In genomic region chr7:92693519-92693918, GRCh38 we compare ENCODE assay signal across 11 cellular contexts.
"Had no signal": no experiment of that assay in that cellular context is flagged by ENCODE, and none has a peak within 500 bp of the region (broad histone marks: within the 10 kb centered on the region; RNA-seq: fewer than 3 reads in every experiment).

No MANE protein-coding gene starts in this region.

- ATAC-seq: left cardiac atrium; stimulated activated naive CD8-positive, alpha-beta T cell treated with anti-CD3 and anti-CD28 coated beads, Interleukin-15, amount 100 ng/mL, for 72 hours had no signal

- DNase-seq: activated CD4-positive, alpha-beta T cell treated with anti-CD3 and anti-CD28 coated beads, Interleukin-2, amount 10 ng/mL, durations not matched to agents 7 days and 5 days; activated CD4-positive, CD25-positive, alpha-beta regulatory T cell; activated naive CD4-positive, alpha-beta T cell treated with anti-CD3 and anti-CD28 coated beads, Interleukin-2, amount 10 ng/mL, durations not matched to agents 7 days and 5 days; anterior cingulate cortex; left cardiac atrium; ovary; stimulated activated CD4-positive, alpha-beta T cell treated with anti-CD3 and anti-CD28 coated beads, Interleukin-2, amount 100 ng/mL, for 48 hours; stimulated activated naive CD8-positive, alpha-beta T cell treated with anti-CD3 and anti-CD28 coated beads, Interleukin-15, amount 100 ng/mL, for 72 hours; T-helper 2 cell; testis had no signal

- H3K4me3 Mint-ChIP-seq: activated CD4-positive, alpha-beta T cell treated with anti-CD3 and anti-CD28 coated beads, Interleukin-2, amount 10 ng/mL, durations not matched to agents 7 days and 5 days; activated naive CD4-positive, alpha-beta T cell treated with anti-CD3 and anti-CD28 coated beads, Interleukin-2, amount 10 ng/mL, durations not matched to agents 7 days and 5 days; stimulated activated naive CD8-positive, alpha-beta T cell treated with anti-CD3 and anti-CD28 coated beads, Interleukin-15, amount 100 ng/mL, for 72 hours had no signal

- H3K27me3 Mint-ChIP-seq: activated CD4-positive, alpha-beta T cell treated with anti-CD3 and anti-CD28 coated beads, Interleukin-2, amount 10 ng/mL, durations not matched to agents 7 days and 5 days; activated naive CD4-positive, alpha-beta T cell treated with anti-CD3 and anti-CD28 coated beads, Interleukin-2, amount 10 ng/mL, durations not matched to agents 7 days and 5 days; stimulated activated naive CD8-positive, alpha-beta T cell treated with anti-CD3 and anti-CD28 coated beads, Interleukin-15, amount 100 ng/mL, for 72 hours had no signal

- H3K36me3 ChIP-seq: esophagus muscularis mucosa, ovary had no signal

- H3K27ac ChIP-seq: ovary, testis had no signal

- H3K9me3 ChIP-seq: esophagus muscularis mucosa, ovary, testis had no signal

- H3K27ac Mint-ChIP-seq: activated naive CD4-positive, alpha-beta T cell treated with anti-CD3 and anti-CD28 coated beads, Interleukin-2, amount 10 ng/mL, durations not matched to agents 7 days and 5 days; stimulated activated naive CD8-positive, alpha-beta T cell treated with anti-CD3 and anti-CD28 coated beads, Interleukin-15, amount 100 ng/mL, for 72 hours had no signal
